1 cellular context compared by ENCODE assay signal in genomic region chr4:188697217-188697616, GRCh38.
TF ChIP-seq lines count a peak whose summit lies in the region.

No MANE protein-coding gene starts in this region.

TF ChIP-seq in K562, 482 proteins besides CTCF, POLR2A, EP300 and RAD21 (continued from another document):
- no peak for TF ChIP-seq ZNF518B (CRISPR knock-in tag; IDR thresholded peaks at IDR 0.05)
- no peak for TF ChIP-seq USF2 (CRISPR knock-in tag; IDR thresholded peaks at IDR 0.05)
